ENCODE assay signal across 22 cellular contexts in genomic region chr3:128551464-128551863, GRCh38. TPM values are rescaled to one million over a fixed set of nuclear protein-coding genes. Genes with fewer than 3 reads are reported as not detected.
DNase-seq lines count a peak whose midpoint lies in the region; ATAC-seq, FAIRE-seq and TF ChIP-seq lines count a peak whose summit lies in the region.
"Had no signal": no experiment of that assay in that cellular context is flagged by ENCODE, and none has a peak within 500 bp of the region (broad histone marks: within the 10 kb centered on the region; RNA-seq: fewer than 3 reads in every experiment).

No MANE protein-coding gene starts in this region.

- no peak overlapping the region for H3K23ac ChIP-seq in mesenchymal stem cell (ENCODE audit: low read length in 2 of 2)

- peak overlapping the region; percentile 16 for H4K8ac ChIP-seq in mesenchymal stem cell (ENCODE audit: low read length)

- peaks cover 46% of the 10 kb centered on the region for H3K4me1 ChIP-seq in HepG2 (ENCODE audit: insufficient read depth, low read length)
- no peaks in the 10 kb centered on the region for H3K4me1 ChIP-seq in right lobe of liver
- peaks cover 18% of the 10 kb centered on the region for H3K4me1 ChIP-seq in mesenchymal stem cell (ENCODE audit: control insufficient read depth, insufficient read depth, low read depth, low read length)
- H3K4me1 ChIP-seq: A549 had no signal

- no peak overlapping the region for H2AK5ac ChIP-seq in mesenchymal stem cell (ENCODE audit: low read length, severe bottlenecking)

- H2BK12ac ChIP-seq in mesenchymal stem cell (ENCODE audit: low read length in 2 of 2) = peak overlapping the region; percentile 91 to 95

- no peak overlapping the region for H2BK15ac ChIP-seq in mesenchymal stem cell (ENCODE audit: low read depth, poor library complexity, severe bottlenecking)

- peak overlapping the region; percentile 91 for H4K91ac ChIP-seq in mesenchymal stem cell (ENCODE audit: low read length)

- peak overlapping the region; percentile 5; the same call in 1 of the 2 replicates for H3K4me2 ChIP-seq in HepG2 (ENCODE audit: low read depth, low read length)
- H3K4me2 ChIP-seq in mesenchymal stem cell (ENCODE audit: low read length, poor library complexity, severe bottlenecking) = no peak overlapping the region
- H3K4me2 ChIP-seq: A549 had no signal

- intact Hi-C loops in HepG2 (cut with micrococcal nuclease; ENCODE audit: unreplicated experiment) = no loop called here
- intact Hi-C loops in right lobe of liver (cut with DNase I) = no loop called here
- intact Hi-C loops in posterior vena cava (cut with DNase I) = loop anchor here in 1 of 2 donors (10.0 kb wide), 1 partner anchor 1853 kb away; no protein-coding TSS in a partner anchor

- FAIRE-seq in HepG2 (lab: Jason Lieb, UNC) = no peak
- FAIRE-seq: A549, D721Med, GM18507 had no signal

- H3K18ac ChIP-seq in mesenchymal stem cell (ENCODE audit: low read depth in 1 of 2, low read length in 2 of 2) = peak overlapping the region; percentile 18 to 30

- no peak overlapping the region for H3K4me3 ChIP-seq in HepG2 (replicated peaks in 1 of 3; ENCODE audit: insufficient read depth in 1 of 3, low read depth in 2 of 3, low read length in 3 of 3)
- H3K4me3 ChIP-seq in right lobe of liver = no peak overlapping the region
- no peak overlapping the region for H3K4me3 ChIP-seq in mesenchymal stem cell (ENCODE audit: insufficient read depth in 1 of 2, low read depth in 1 of 2, low read length in 2 of 2)
- H3K4me3 ChIP-seq: A549 had no signal

- TF ChIP-seq POLR2A in HepG2 (IDR thresholded peaks at IDR 0.05; ENCODE audit: insufficient read depth in 1 of 2, low read depth in 2 of 2, low read length in 2 of 2) = no peak
- no peak for TF ChIP-seq POLR2A in right lobe of liver (IDR thresholded peaks at IDR 0.05)

- H3K79me1 ChIP-seq in mesenchymal stem cell (replicated peaks; ENCODE audit: low read length, poor library complexity, severe bottlenecking) = no peaks in the 10 kb centered on the region

- no peak for TF ChIP-seq RAD21 in HepG2 (CRISPR knock-in tag; IDR thresholded peaks at IDR 0.05)

- DNase-seq in HepG2 (ENCODE audit: low spot score) (no peak), right lobe of liver (no peak), mesenchymal stem cell (no peak), posterior vena cava (ENCODE audit: low spot score) (peak; percentile 63), caudate nucleus (lab: John Stamatoyannopoulos, UW) (no peak), KG1 (lab: John Stamatoyannopoulos, UW) (no peak)
- DNase-seq: DMS53, GDM1, GOT3, MM.1S, NCI-H1048, NCI-H1417 treated with DMSO at 0.1 percent for 48 hours, NCI-H187, NCI-H446 treated with DMSO at 0.1 percent for 48 hours, NCI-H526 treated with DMSO at 0.1 percent for 48 hours, OCI-M1, Right ventricle myocardium superior had no signal

- H3K27me3 ChIP-seq in HepG2 (ENCODE audit: control insufficient read depth in 1 of 2, insufficient read depth in 2 of 2, low read length in 2 of 2) (peaks cover 7 to 58% of the 10 kb centered on the region in 2 experiments), right lobe of liver (no peaks in the 10 kb centered on the region), mesenchymal stem cell (ENCODE audit: control insufficient read depth in 1 of 2, insufficient read depth in 1 of 2, low read length in 2 of 2) (peaks cover 33% of the 10 kb centered on the region in 2 experiments)

- H3K27ac ChIP-seq in HepG2 (ENCODE audit: extremely low read length, insufficient read depth, low read length) = no peak overlapping the region
- H3K27ac ChIP-seq in right lobe of liver = no peak overlapping the region
- H3K27ac ChIP-seq in mesenchymal stem cell (ENCODE audit: low read length, poor library complexity, severe bottlenecking) = no peak overlapping the region
- H3K27ac ChIP-seq in caudate nucleus (ENCODE audit: low read depth, low read length) = no peak overlapping the region
- H3K27ac ChIP-seq: A549 had no signal

- H2BK120ac ChIP-seq in mesenchymal stem cell (ENCODE audit: low read depth, low read length) = peak overlapping the region; percentile 6

- TF ChIP-seq EP300 in HepG2 (IDR thresholded peaks at IDR 0.05; ENCODE audit: low read depth in 2 of 2, low read length in 2 of 2) (no peak), HepG2 (CRISPR knock-in tag; IDR thresholded peaks at IDR 0.05; ENCODE audit: borderline replicate concordance) (no peak)

- H2AFZ ChIP-seq in HepG2 (ENCODE audit: low read length) = no peak overlapping the region
- H2AFZ ChIP-seq in mesenchymal stem cell (ENCODE audit: low read depth, low read length) = no peak overlapping the region

- CTCF ChIA-PET in HepG2 (lab: Yijun Ruan, JAX; ENCODE audit: low intra/inter-chr PET ratio, low total read pairs) = no interaction called here

- H3K9ac ChIP-seq in HepG2 (ENCODE audit: insufficient read depth, low read depth, low read length) (no peak overlapping the region), mesenchymal stem cell (ENCODE audit: low read length) (no peak overlapping the region)

- no peaks in the 10 kb centered on the region for H4K20me1 ChIP-seq in HepG2 (ENCODE audit: insufficient read depth, low read length)

- no peak for ATAC-seq in HepG2
- no peak for ATAC-seq in right lobe of liver
- ATAC-seq in HG03139 (IDR thresholded peaks at IDR 0.05; ENCODE audit: unreplicated experiment) = no peak
- ATAC-seq: A549 had no signal

- no peaks in the 10 kb centered on the region for H3K9me3 ChIP-seq in HepG2 (ENCODE audit: low read length)
- H3K9me3 ChIP-seq in right lobe of liver = no peaks in the 10 kb centered on the region
- H3K9me3 ChIP-seq in mesenchymal stem cell (ENCODE audit: control insufficient read depth, low read length) = no peaks in the 10 kb centered on the region
- H3K9me3 ChIP-seq: A549 had no signal

- TF ChIP-seq CTCF in HepG2 (CRISPR knock-in tag; IDR thresholded peaks at IDR 0.05) (no peak), right lobe of liver (IDR thresholded peaks at IDR 0.05) (no peak)

- no peaks in the 10 kb centered on the region for H3K79me2 ChIP-seq in HepG2 (ENCODE audit: insufficient read depth, low read length)

- POLR2A ChIA-PET in HepG2 (lab: Yijun Ruan, JAX) = no interaction called here

- BruUV-seq in HepG2 (replicated peaks; lab: Mats Ljungman, UMichigan) = no TSS peak

- H3K4ac ChIP-seq in mesenchymal stem cell (ENCODE audit: low read depth in 1 of 2, low read length in 2 of 2) = peak overlapping the region in 1 of 2 experiments; percentile 78

- in situ Hi-C loops in HepG2 (cut with HindIII; ENCODE audit: extremely low pct_ligation_motif_present, low pct_unique_long_range_greater_than_20kb) = no loop called here

- no peak overlapping the region for H2BK5ac ChIP-seq in mesenchymal stem cell (ENCODE audit: low read depth, low read length, poor library complexity, severe bottlenecking)

- no peak overlapping the region for H3K14ac ChIP-seq in mesenchymal stem cell (ENCODE audit: low read length in 2 of 2)

- WGBS in HepG2 (ENCODE audit: low lambda C conversion rate) = 0% methylated on average over 4 of the region's 10 CpGs
- WGBS in right lobe of liver (ENCODE audit: insufficient coverage, low coverage, low lambda C conversion rate, missing lambda C conversion rate) = 33% methylated on average over 7 of the region's 10 CpGs
- 87% methylated on average over 10 of the region's 10 CpGs for WGBS in mesenchymal stem cell

- H3K36me3 ChIP-seq in HepG2 (replicated peaks in 1 of 2; ENCODE audit: control insufficient read depth in 1 of 2, insufficient read depth in 2 of 2, low read length in 2 of 2) (no peaks in the 10 kb centered on the region), right lobe of liver (no peaks in the 10 kb centered on the region), mesenchymal stem cell (ENCODE audit: control insufficient read depth in 1 of 2, insufficient read depth in 2 of 2, low read depth in 1 of 2, low read length in 2 of 2) (no peaks in the 10 kb centered on the region)

TF ChIP-seq in HepG2, 621 proteins besides CTCF, POLR2A, EP300 and RAD21 (continues in another document):
- TF ChIP-seq ZNF891 (CRISPR knock-in tag; IDR thresholded peaks at IDR 0.05) = no peak
- no peak for TF ChIP-seq ZNF841 (CRISPR knock-in tag; IDR thresholded peaks at IDR 0.05; ENCODE audit: borderline replicate concordance)

RNA-seq across cellular contexts. Expression of gene GATA2, which starts 58.5 kb away (rescaled TPM):
- total RNA-seq in HepG2 (2016; rRNA removed; fragmentation: Illumina TruSeq; extraction: Trizol) (4.7 and 6.2 TPM in 2 replicates), right lobe of liver (1 to 10 TPM in 2 of 6 experiments, under 1 TPM in 4; 0.60 to 1.3 (median 0.76) TPM), posterior vena cava (10 to 100 TPM; 11.6 to 11.9 TPM)
- total RNA-seq in HepG2 (2016; cell fraction: cytosol; rRNA removed; fragmentation: Illumina TruSeq; extraction: Trizol; ENCODE audit: low read depth) = 1.6 and 1.7 TPM in 2 replicates
- total RNA-seq in HepG2 (2016; cell fraction: insoluble cytoplasmic fraction; rRNA removed; fragmentation: Illumina TruSeq; extraction: Trizol) = 3.4 and 6.3 TPM in 2 replicates
- total RNA-seq in HepG2 (2016; cell fraction: membrane; rRNA removed; fragmentation: Illumina TruSeq; extraction: Trizol) = 4.7 and 5.3 TPM in 2 replicates
- total RNA-seq in HepG2 (2016; cell fraction: nucleus; rRNA removed; fragmentation: Illumina TruSeq; extraction: Trizol) = 5.3 and 7.2 TPM in 2 replicates
- 3.4 and 3.5 TPM in 2 replicates for polyA plus RNA-seq in HepG2 (2011; rRNA removed)
- 2.0 and 3.5 TPM in 2 replicates for polyA plus RNA-seq in HepG2 (2011; cell fraction: cytosol; rRNA removed)
- 9.7 and 17.3 TPM in 2 replicates for polyA plus RNA-seq in HepG2 (2011; cell fraction: nucleus; rRNA removed)
- polyA plus RNA-seq in HepG2 (2012) = 2.2 and 2.3 TPM in 2 replicates
- polyA plus RNA-seq in HepG2 (2016; cell fraction: cytosol; fragmentation: Illumina TruSeq; extraction: Trizol; ENCODE audit: low read depth) = 1.4 and 2.2 TPM in 2 replicates
- 9.5 and 11.1 TPM in 2 replicates for polyA plus RNA-seq in HepG2 (2016; cell fraction: insoluble cytoplasmic fraction; fragmentation: Illumina TruSeq; extraction: Trizol; ENCODE audit: low read depth)
- 4.3 and 4.5 TPM in 2 replicates for polyA plus RNA-seq in HepG2 (2016; cell fraction: membrane; fragmentation: Illumina TruSeq; extraction: Trizol; ENCODE audit: low read depth)
- 16.4 and 19.9 TPM in 2 replicates for polyA plus RNA-seq in HepG2 (2016; cell fraction: nucleus; fragmentation: Illumina TruSeq; extraction: Trizol; ENCODE audit: insufficient read depth, low read depth)
- 4.7 and 24.9 TPM in 2 replicates for polyA minus RNA-seq in HepG2 (2011; rRNA and poly(A)+ RNA removed; ENCODE audit: low replicate concordance)
- 3.4 and 3.9 TPM in 2 replicates for polyA minus RNA-seq in HepG2 (2011; cell fraction: cytosol; rRNA and poly(A)+ RNA removed)
- 1.2 and 5.0 TPM in 2 replicates for polyA minus RNA-seq in HepG2 (2011; cell fraction: nucleus; rRNA and poly(A)+ RNA removed)
- polyA plus RNA-seq in mesenchymal stem cell (2013, experiment 1 of 2) = 2.0 TPM
- 2.2 TPM for polyA plus RNA-seq in mesenchymal stem cell (2013, experiment 2 of 2)
- total RNA-seq: B cell had no signal
